Comparison of ENCODE assay signal across 39 cellular contexts in the genomic region with DNA sequence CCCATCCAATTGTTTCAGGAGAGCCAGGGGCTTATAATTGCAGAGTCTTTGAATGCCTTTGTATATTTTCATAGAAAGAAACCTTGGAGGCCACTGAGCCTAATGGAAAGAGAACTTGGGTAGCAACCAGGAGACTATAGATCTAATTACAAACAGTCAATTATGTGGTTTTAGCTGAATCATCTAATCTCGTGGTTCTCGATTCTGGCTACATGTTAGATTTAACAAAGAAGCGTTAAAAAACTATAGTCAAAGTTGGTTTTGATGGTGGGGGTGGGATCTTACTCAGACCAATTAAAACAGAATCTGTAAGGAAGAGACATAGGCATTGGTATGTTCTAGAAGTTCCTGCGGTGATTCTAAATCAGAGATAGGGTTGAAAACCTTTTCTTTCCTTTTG.
"Had no signal": no experiment of that assay in that cellular context is flagged by ENCODE, and none has a peak within 500 bp of the region (broad histone marks: within the 10 kb centered on the region; RNA-seq: fewer than 3 reads in every experiment).

No MANE protein-coding gene starts in this region.

- H3K4me3 ChIP-seq: ascending aorta, cardiac muscle cell had no signal

- H3K27ac Mint-ChIP-seq: activated B cell treated with CpG ODN at 0.5 μM for 24 hours; activated CD4-positive, alpha-beta memory T cell treated with anti-CD3 and anti-CD28 coated beads for 36 hours; activated CD4-positive, alpha-beta T cell treated with anti-CD3 and anti-CD28 coated beads, Interleukin-2, amount 10 ng/mL, durations not matched to agents 24 days and 14 days; activated CD8-positive, alpha-beta T cell treated with anti-CD3 and anti-CD28 coated beads for 36 hours; activated naive CD4-positive, alpha-beta T cell treated with anti-CD3 and anti-CD28 coated beads for 36 hours; activated naive CD4-positive, alpha-beta T cell treated with anti-CD3 and anti-CD28 coated beads, Interleukin-2, amount 50 U/mL, for 24 hours; activated naive CD8-positive, alpha-beta T cell; activated naive CD8-positive, alpha-beta T cell treated with anti-CD3 and anti-CD28 coated beads, Interleukin-2, amount 10 ng/mL, durations not matched to agents 7 days and 5 days; activated naive CD8-positive, alpha-beta T cell treated with anti-CD3 and anti-CD28 coated beads, Interleukin-2, amount 50 U/mL, for 24 hours; activated T-cell treated with anti-CD3 and anti-CD28 coated beads, Interleukin-2, amount 50 U/mL, for 72 hours; activated T-helper 1 cell treated with anti-CD3 and anti-CD28 coated beads, Interleukin-12 subunit alpha, Interleukin-12 subunit beta, Interleukin-2, Interleukin-4 antibody, amounts not matched to agents 30 ng/mL and 10 ng/mL and 1 ng/mL, durations not matched to agents 14 hours and 24 hours and 36 hours; activated T-helper 17 cell treated with anti-CD3 and anti-CD28 coated beads, Interleukin-2, amount 50 U/mL, for 72 hours; brain; T-helper 1 cell treated with Interleukin-12 subunit alpha and Interleukin-12 subunit beta and Interleukin-4 antibody, amounts not matched to agents 30 μg/mL and 1 μg/mL, for 36 hours; T-helper 2 cell treated with Interferon-gamma antibody and Interleukin-4, amounts not matched to agents 5 μg/mL and 100 μg/mL, for 36 hours had no signal

- H3K9me3 ChIP-seq: ascending aorta had no signal

- DNase-seq: activated B cell treated with CpG ODN at 0.5 μM for 24 hours; activated CD4-positive, alpha-beta memory T cell treated with anti-CD3 and anti-CD28 coated beads for 36 hours; activated CD4-positive, alpha-beta T cell treated with anti-CD3 and anti-CD28 coated beads for 4 hours; activated CD4-positive, alpha-beta T cell treated with anti-CD3 and anti-CD28 coated beads, Interleukin-2, amount 10 ng/mL, durations not matched to agents 24 days and 14 days; activated CD4-positive, alpha-beta T cell treated with anti-CD3 and anti-CD28 coated beads, Interleukin-2, amount 50 U/mL, for 1 hour; activated CD4-positive, alpha-beta T cell treated with anti-CD3 and anti-CD28 coated beads, Interleukin-2, amount 50 U/mL, for 4 hours; activated CD4-positive, CD25-positive, alpha-beta regulatory T cell treated with anti-CD3 and anti-CD28 coated beads, Interleukin-2, amount 50 U/mL, for 72 hours; activated CD8-positive, alpha-beta memory T cell treated with anti-CD3 and anti-CD28 coated beads, Interleukin-2, amount 50 U/mL, for 4 hours; activated CD8-positive, alpha-beta T cell treated with anti-CD3 and anti-CD28 coated beads for 36 hours; activated effector memory CD4-positive, alpha-beta T cell treated with anti-CD3 and anti-CD28 coated beads, Interleukin-2, amount 50 U/mL, for 16 hours; activated gamma-delta T cell treated with Interleukin-2 at 50 U/mL for 16 hours; activated naive CD4-positive, alpha-beta T cell; activated naive CD4-positive, alpha-beta T cell treated with anti-CD3 and anti-CD28 coated beads for 36 hours; activated naive CD8-positive, alpha-beta T cell treated with anti-CD3 and anti-CD28 coated beads, Interleukin-2, amount 10 ng/mL, durations not matched to agents 7 days and 5 days; activated naive CD8-positive, alpha-beta T cell treated with anti-CD3 and anti-CD28 coated beads, Interleukin-2, amount 50 U/mL, for 24 hours; activated T-cell treated with anti-CD3 and anti-CD28 coated beads for 4 hours; activated T-cell treated with anti-CD3 and anti-CD28 coated beads, Interleukin-2, amount 50 U/mL, for 1 hour; activated T-cell treated with anti-CD3 and anti-CD28 coated beads, Interleukin-2, amount 50 U/mL, for 4 hours; activated T-cell treated with anti-CD3 and anti-CD28 coated beads, Interleukin-2, amount 50 U/mL, for 72 hours; amygdala; anterior cingulate cortex; caudate nucleus; cerebellar nuclear complex; T-helper 1 cell; T-helper 2 cell; T-helper 9 cell had no signal

- H3K27ac ChIP-seq: ascending aorta, cardiac muscle cell, VCaP had no signal

- ATAC-seq: activated CD8-positive, alpha-beta T cell treated with anti-CD3 and anti-CD28 coated beads for 36 hours; activated naive CD8-positive, alpha-beta T cell treated with anti-CD3 and anti-CD28 coated beads, Interleukin-2, amount 50 U/mL, for 24 hours; activated T-cell treated with anti-CD3 and anti-CD28 coated beads, Interleukin-2, amount 50 U/mL, for 4 hours; activated T-cell treated with anti-CD3 and anti-CD28 coated beads, Interleukin-2, amount 50 U/mL, for 72 hours; activated T-helper 17 cell treated with anti-CD3 and anti-CD28 coated beads, Interleukin-2, amount 50 U/mL, for 72 hours had no signal

- H3K27me3 ChIP-seq: ascending aorta, cardiac muscle cell had no signal

- H3K4me1 ChIP-seq: ascending aorta had no signal

- H3K4me3 Mint-ChIP-seq: activated B cell treated with CpG ODN at 0.5 μM for 24 hours; activated CD4-positive, alpha-beta memory T cell treated with anti-CD3 and anti-CD28 coated beads for 36 hours; activated CD4-positive, alpha-beta T cell treated with anti-CD3 and anti-CD28 coated beads, Interleukin-2, amount 10 ng/mL, durations not matched to agents 24 days and 14 days; activated CD8-positive, alpha-beta T cell treated with anti-CD3 and anti-CD28 coated beads for 36 hours; activated naive CD4-positive, alpha-beta T cell treated with anti-CD3 and anti-CD28 coated beads for 36 hours; activated naive CD4-positive, alpha-beta T cell treated with anti-CD3 and anti-CD28 coated beads, Interleukin-2, amount 50 U/mL, for 24 hours; activated naive CD8-positive, alpha-beta T cell; activated naive CD8-positive, alpha-beta T cell treated with anti-CD3 and anti-CD28 coated beads, Interleukin-2, amount 10 ng/mL, durations not matched to agents 7 days and 5 days; activated naive CD8-positive, alpha-beta T cell treated with anti-CD3 and anti-CD28 coated beads, Interleukin-2, amount 50 U/mL, for 24 hours; activated T-cell treated with anti-CD3 and anti-CD28 coated beads, Interleukin-2, amount 50 U/mL, for 4 hours; activated T-cell treated with anti-CD3 and anti-CD28 coated beads, Interleukin-2, amount 50 U/mL, for 72 hours; activated T-helper 1 cell treated with anti-CD3 and anti-CD28 coated beads, Interleukin-12 subunit alpha, Interleukin-12 subunit beta, Interleukin-2, Interleukin-4 antibody, amounts not matched to agents 30 ng/mL and 10 ng/mL and 1 ng/mL, durations not matched to agents 14 hours and 24 hours and 36 hours; activated T-helper 17 cell treated with anti-CD3 and anti-CD28 coated beads, Interleukin-2, amount 50 U/mL, for 72 hours; brain; central memory CD8-positive, alpha-beta T cell; T-helper 1 cell treated with Interleukin-12 subunit alpha and Interleukin-12 subunit beta and Interleukin-4 antibody, amounts not matched to agents 30 μg/mL and 1 μg/mL, for 36 hours; T-helper 2 cell treated with Interferon-gamma antibody and Interleukin-4, amounts not matched to agents 5 μg/mL and 100 μg/mL, for 36 hours had no signal

- H3K27me3 Mint-ChIP-seq: activated B cell treated with CpG ODN at 0.5 μM for 24 hours; activated CD4-positive, alpha-beta memory T cell treated with anti-CD3 and anti-CD28 coated beads for 36 hours; activated CD4-positive, alpha-beta T cell treated with anti-CD3 and anti-CD28 coated beads, Interleukin-2, amount 10 ng/mL, durations not matched to agents 24 days and 14 days; activated CD8-positive, alpha-beta T cell treated with anti-CD3 and anti-CD28 coated beads for 36 hours; activated naive CD4-positive, alpha-beta T cell treated with anti-CD3 and anti-CD28 coated beads, Interleukin-2, amount 50 U/mL, for 24 hours; activated naive CD8-positive, alpha-beta T cell; activated naive CD8-positive, alpha-beta T cell treated with anti-CD3 and anti-CD28 coated beads, Interleukin-2, amount 10 ng/mL, durations not matched to agents 7 days and 5 days; activated naive CD8-positive, alpha-beta T cell treated with anti-CD3 and anti-CD28 coated beads, Interleukin-2, amount 50 U/mL, for 24 hours; activated T-helper 17 cell treated with anti-CD3 and anti-CD28 coated beads, Interleukin-2, amount 50 U/mL, for 72 hours; brain; central memory CD8-positive, alpha-beta T cell had no signal

- FAIRE-seq: bronchial epithelial cell, TTC549 had no signal

- H3K4me1 Mint-ChIP-seq: activated B cell treated with CpG ODN at 0.5 μM for 24 hours; activated CD4-positive, alpha-beta T cell treated with anti-CD3 and anti-CD28 coated beads, Interleukin-2, amount 10 ng/mL, durations not matched to agents 24 days and 14 days; activated naive CD4-positive, alpha-beta T cell treated with anti-CD3 and anti-CD28 coated beads, Interleukin-2, amount 50 U/mL, for 24 hours; activated naive CD8-positive, alpha-beta T cell treated with anti-CD3 and anti-CD28 coated beads, Interleukin-2, amount 10 ng/mL, durations not matched to agents 7 days and 5 days; activated naive CD8-positive, alpha-beta T cell treated with anti-CD3 and anti-CD28 coated beads, Interleukin-2, amount 50 U/mL, for 24 hours; activated T-helper 17 cell treated with anti-CD3 and anti-CD28 coated beads, Interleukin-2, amount 50 U/mL, for 72 hours; brain; central memory CD8-positive, alpha-beta T cell had no signal

- H3K36me3 ChIP-seq: ascending aorta, cardiac muscle cell had no signal

- H3K36me3 Mint-ChIP-seq: activated CD4-positive, alpha-beta memory T cell treated with anti-CD3 and anti-CD28 coated beads for 36 hours; activated naive CD4-positive, alpha-beta T cell treated with anti-CD3 and anti-CD28 coated beads, Interleukin-2, amount 50 U/mL, for 24 hours; activated naive CD8-positive, alpha-beta T cell; activated naive CD8-positive, alpha-beta T cell treated with anti-CD3 and anti-CD28 coated beads, Interleukin-2, amount 10 ng/mL, durations not matched to agents 7 days and 5 days; brain had no signal

- H3K9me3 Mint-ChIP-seq: activated naive CD4-positive, alpha-beta T cell treated with anti-CD3 and anti-CD28 coated beads for 36 hours; activated naive CD4-positive, alpha-beta T cell treated with anti-CD3 and anti-CD28 coated beads, Interleukin-2, amount 50 U/mL, for 24 hours; brain had no signal
